ENCODE assay signal across 8 cellular contexts in the genomic region with DNA sequence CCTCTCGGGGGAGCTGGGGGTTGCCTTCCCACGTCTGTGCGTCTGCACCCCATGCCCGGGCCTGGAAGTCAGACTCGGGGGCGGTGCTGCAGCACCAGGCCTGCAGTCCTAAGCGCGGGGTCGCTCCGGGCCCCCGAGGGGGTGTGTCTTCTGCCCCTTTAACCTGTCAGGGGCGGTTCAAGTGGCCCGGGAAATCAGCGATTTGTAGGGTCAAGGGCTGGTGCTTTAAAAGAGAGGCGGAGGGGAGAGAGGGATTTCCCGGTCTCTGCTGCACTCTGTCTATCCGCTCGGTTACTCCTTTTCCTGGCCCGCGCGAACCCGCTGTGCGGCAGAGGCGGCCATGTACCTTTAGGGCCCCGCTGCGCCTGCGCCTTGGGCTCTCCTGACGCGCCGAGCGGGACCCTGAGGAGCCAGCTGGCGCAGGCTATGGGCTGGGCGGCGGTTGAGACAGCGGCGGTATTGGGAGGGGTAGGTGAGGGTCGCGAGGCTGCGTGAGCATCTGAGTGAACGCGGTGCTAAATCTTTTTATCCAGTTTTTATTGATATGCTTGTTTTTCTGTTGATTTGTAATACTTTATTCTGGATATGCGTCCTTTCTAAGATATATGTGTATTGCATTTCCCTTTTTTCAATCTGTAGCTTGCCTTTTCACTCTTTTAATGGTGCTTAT.
DNase-seq lines count a peak whose midpoint lies in the region; ATAC-seq and TF ChIP-seq lines count a peak whose summit lies in the region.
"Not testable (repeated sequence)": the region's sequence is repeated elsewhere in the genome, so short reads cannot be mapped to it uniquely, and the experiment has no call there.

No MANE protein-coding gene starts in this region.

- peak; percentile 54 for DNase-seq in G401 (ENCODE audit: low spot score)
- peak; percentile 32 for DNase-seq in NCI-H226
- not testable (repeated sequence) for DNase-seq in astrocyte of the cerebellum (ENCODE audit: low read depth)
- DNase-seq in right cardiac atrium: peak; percentile 82 to 95 (median 92)
- DNase-seq in posterior vena cava (ENCODE audit: low spot score): peak; percentile 87

- H3K27ac ChIP-seq in right cardiac atrium (ENCODE audit: low read length); subcutaneous abdominal adipose tissue (ENCODE audit: low read depth, low read length): not testable (repeated sequence)

- H3K4me3 ChIP-seq in WI38 (ENCODE audit: low read depth, low read length): peak overlapping the region; percentile 48
- H3K4me3 ChIP-seq in astrocyte of the cerebellum (ENCODE audit: low read depth, low read length): peak overlapping the region; percentile 37
- peak overlapping the region; percentile 54 for H3K4me3 ChIP-seq in right cardiac atrium (ENCODE audit: low read length)
- H3K4me3 ChIP-seq in subcutaneous abdominal adipose tissue (ENCODE audit: low read depth in 1 of 5, low read length in 5 of 5): peak overlapping the region in 4 of 5 donors; percentile 38 to 63 (median 54)

- ATAC-seq in HG03095 (IDR thresholded peaks at IDR 0.05; ENCODE audit: unreplicated experiment): peak; percentile 89
- ATAC-seq in right cardiac atrium: peak; percentile 97 to 98

- intact Hi-C loops in right cardiac atrium (cut with DNase I); posterior vena cava (cut with DNase I): not testable (repeated sequence)

- in situ Hi-C loops in G401 (cut with HindIII; ENCODE audit: low sequenced_read_pairs); astrocyte of the cerebellum (cut with HindIII; ENCODE audit: low sequenced_read_pairs): not testable (repeated sequence)

- H3K4me1 ChIP-seq in right cardiac atrium (ENCODE audit: control insufficient read depth, insufficient read depth, low read length); subcutaneous abdominal adipose tissue (ENCODE audit: control insufficient read depth in 5 of 5, insufficient read depth in 5 of 5, low read length in 5 of 5): not testable (repeated sequence)

- H3K27me3 ChIP-seq in right cardiac atrium (ENCODE audit: control insufficient read depth, insufficient read depth); subcutaneous abdominal adipose tissue (ENCODE audit: control insufficient read depth in 5 of 5, insufficient read depth in 4 of 5, low read length in 5 of 5): not testable (repeated sequence)

- 2% methylated on average over 42 of the region's 42 CpGs for WGBS in right cardiac atrium

- H3K36me3 ChIP-seq in subcutaneous abdominal adipose tissue (ENCODE audit: control insufficient read depth in 5 of 5, insufficient read depth in 5 of 5, low read length in 5 of 5): not testable (repeated sequence)

- peak overlapping the region in 1 of 5 donors; percentile 52 for H3K9ac ChIP-seq in subcutaneous abdominal adipose tissue (ENCODE audit: low read length in 5 of 5)

- H3K9me3 ChIP-seq in right cardiac atrium (ENCODE audit: control insufficient read depth, low read length); subcutaneous abdominal adipose tissue (ENCODE audit: control insufficient read depth in 5 of 5, low read length in 5 of 5): not testable (repeated sequence)

- not testable (repeated sequence) for TF ChIP-seq CTCF in WI38 (IDR thresholded peaks at IDR 0.05; ENCODE audit: low read depth, low read length); astrocyte of the cerebellum (IDR thresholded peaks at IDR 0.05; ENCODE audit: low read depth, low read length, missing control alignments)
